In the genomic region with DNA sequence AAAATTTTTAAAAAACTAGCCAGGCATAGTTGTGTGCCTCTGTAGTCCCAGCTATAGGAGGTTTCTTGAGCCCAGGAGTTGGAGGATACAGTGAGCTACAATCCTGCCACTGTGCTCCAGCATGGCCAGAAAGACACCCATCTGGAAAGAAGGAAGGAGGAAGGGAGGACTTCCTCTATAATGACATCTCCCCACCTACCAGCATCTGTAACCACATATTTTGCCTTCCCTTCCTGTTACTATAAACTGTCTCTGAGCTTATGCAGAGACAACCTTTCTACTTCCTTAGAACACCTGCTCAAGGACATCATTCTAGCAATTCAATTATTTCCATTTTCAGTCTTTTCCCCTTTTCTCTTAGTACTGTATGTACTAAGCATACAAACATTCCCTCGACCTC, we compare ENCODE assay signal across 12 cellular contexts. TPM values are rescaled to one million over a fixed set of nuclear protein-coding genes. Genes with fewer than 3 reads are reported as not detected.
A peak's percentile ranks its signal among the peaks of the same experiment; 100 is the strongest.
DNase-seq lines count a peak whose midpoint lies in the region; ATAC-seq and TF ChIP-seq lines count a peak whose summit lies in the region.
"Had no signal": no experiment of that assay in that cellular context is flagged by ENCODE, and none has a peak within 500 bp of the region (broad histone marks: within the 10 kb centered on the region; RNA-seq: fewer than 3 reads in every experiment).

No MANE protein-coding gene starts in this region.

- peaks cover 45% of the 10 kb centered on the region for H3K4me1 ChIP-seq in DND-41 (ENCODE audit: insufficient read depth, low read length)

- TF ChIP-seq CTCF in DND-41 (IDR thresholded peaks at IDR 0.05; ENCODE audit: borderline replicate concordance, extremely low read depth, low read length, poor library complexity, severe bottlenecking) = no peak

- peaks cover 30% of the 10 kb centered on the region for H3K79me2 ChIP-seq in DND-41 (ENCODE audit: insufficient read depth, low read length)

- no peak overlapping the region; the same call in 1 of the 2 replicates for H2AFZ ChIP-seq in DND-41 (ENCODE audit: low read depth, low read length)

- H3K27ac Mint-ChIP-seq in activated naive CD8-positive, alpha-beta T cell treated with anti-CD3 and anti-CD28 coated beads for 36 hours = peak overlapping the region; percentile 44

- H4K20me1 ChIP-seq in DND-41 (ENCODE audit: insufficient read depth, low read length) = no peaks in the 10 kb centered on the region

- no peak overlapping the region for H3K4me3 Mint-ChIP-seq in activated naive CD8-positive, alpha-beta T cell treated with anti-CD3 and anti-CD28 coated beads for 36 hours

- ATAC-seq in DND-41 (ENCODE audit: insufficient read depth, low read depth) (peak; percentile 35; the same call in 2 of the 3 replicates), GM19351 (IDR thresholded peaks at IDR 0.05; ENCODE audit: unreplicated experiment) (peak; percentile 42), HG03565 (IDR thresholded peaks at IDR 0.05; ENCODE audit: unreplicated experiment) (peak; percentile 35)
- ATAC-seq: lower lobe of right lung had no signal

- peaks cover 14% of the 10 kb centered on the region for H3K36me3 Mint-ChIP-seq in activated naive CD8-positive, alpha-beta T cell treated with anti-CD3 and anti-CD28 coated beads for 36 hours

- no peaks in the 10 kb centered on the region for H3K27me3 ChIP-seq in DND-41 (ENCODE audit: insufficient read depth, low read length, poor library complexity)

- DNase-seq in DND-41 = no peak
- DNase-seq in activated naive CD8-positive, alpha-beta T cell treated with anti-CD3 and anti-CD28 coated beads for 36 hours = no peak
- no peak for DNase-seq in cortex of kidney (lab: John Stamatoyannopoulos, UW)
- DNase-seq in NCI-H2196 treated with DMSO at 0.1 percent for 48 hours (lab: John Stamatoyannopoulos, UW; ENCODE audit: unreplicated experiment) = no peak
- DNase-seq in SHP77 (lab: John Stamatoyannopoulos, UW) = no peak
- no peak for DNase-seq in posterior cingulate gyrus
- DNase-seq: DMS79; lower lobe of right lung; NCI-H774; stimulated activated CD4-positive, alpha-beta T cell treated with anti-CD3 and anti-CD28 coated beads, Interleukin-4, amount 100 ng/mL, for 1 hour had no signal

- no peak overlapping the region; the same call in 1 of the 2 replicates for H3K4me2 ChIP-seq in DND-41 (ENCODE audit: insufficient read depth, low read length)

- peaks cover 13% of the 10 kb centered on the region for H3K36me3 ChIP-seq in DND-41 (ENCODE audit: insufficient read depth, low read length)

- H3K27ac ChIP-seq in DND-41 (ENCODE audit: low read length) = no peak overlapping the region
- H3K27ac ChIP-seq: lower lobe of right lung had no signal

- H3K4me3 ChIP-seq in DND-41 (ENCODE audit: low read depth in 1 of 2, low read length in 2 of 2) = no peak overlapping the region
- H3K4me3 ChIP-seq: lower lobe of right lung had no signal

- intact Hi-C loops in posterior cingulate gyrus (cut with DNase I) = loop anchor here (5.0 to 10.0 kb wide), 2 partner anchors 254 to 478 kb away; no protein-coding TSS in a partner anchor

- no peaks in the 10 kb centered on the region for H3K9me3 ChIP-seq in DND-41 (ENCODE audit: insufficient read depth, low read length, severe bottlenecking)
- H3K9me3 ChIP-seq: lower lobe of right lung had no signal

- no peak overlapping the region for H3K9ac ChIP-seq in DND-41 (ENCODE audit: low read depth, low read length)

- H3K27me3 Mint-ChIP-seq in activated naive CD8-positive, alpha-beta T cell treated with anti-CD3 and anti-CD28 coated beads for 36 hours = no peaks in the 10 kb centered on the region

- H3K9me3 Mint-ChIP-seq in activated naive CD8-positive, alpha-beta T cell treated with anti-CD3 and anti-CD28 coated beads for 36 hours = no peaks in the 10 kb centered on the region

- peaks cover 28% of the 10 kb centered on the region for H3K4me1 Mint-ChIP-seq in activated naive CD8-positive, alpha-beta T cell treated with anti-CD3 and anti-CD28 coated beads for 36 hours

RNA-seq across cellular contexts. Expression of a gene that starts 2.2 kb away (rescaled TPM):
- total RNA-seq in activated naive CD8-positive, alpha-beta T cell treated with anti-CD3 and anti-CD28 coated beads for 36 hours = 10 to 100 TPM; 76.9 to 79.2 TPM
